Comparison of ENCODE assay signal across 1 cellular context in genomic region chr1:47995306-47996050, GRCh38.
A peak's percentile ranks its signal among the peaks of the same experiment; 100 is the strongest.
TF ChIP-seq lines count a peak whose summit lies in the region.

No MANE protein-coding gene starts in this region.

TF ChIP-seq in HEK293, 187 proteins besides CTCF, POLR2A, EP300 and RAD21 (continued from another document and continues in another):
- TF ChIP-seq ZSCAN4 (tag by site-specific recombination; IDR thresholded peaks at IDR 0.05), result peak; percentile 88
- no peak for TF ChIP-seq ZNF580 (tag by site-specific recombination; IDR thresholded peaks at IDR 0.05)
- TF ChIP-seq GFI1B (tag by site-specific recombination; IDR thresholded peaks at IDR 0.05), result no peak
- TF ChIP-seq ZNF654 (tag by site-specific recombination; IDR thresholded peaks at IDR 0.05; ENCODE audit: low read depth), result no peak
- TF ChIP-seq ZNF112 (tag by site-specific recombination; IDR thresholded peaks at IDR 0.05), result no peak
- TF ChIP-seq ZNF585B (tag by site-specific recombination; IDR thresholded peaks at IDR 0.05), result no peak
- no peak for TF ChIP-seq ZNF692 (tag by site-specific recombination; IDR thresholded peaks at IDR 0.05)
- TF ChIP-seq ZNF19 (tag by site-specific recombination; IDR thresholded peaks at IDR 0.05; ENCODE audit: low read depth), result no peak
- no peak for TF ChIP-seq SALL2 (tag by site-specific recombination; IDR thresholded peaks at IDR 0.05; ENCODE audit: borderline replicate concordance)
- no peak for TF ChIP-seq ZNF837 (tag by site-specific recombination; IDR thresholded peaks at IDR 0.05)
- TF ChIP-seq KLF1 (tag by site-specific recombination; IDR thresholded peaks at IDR 0.05), result no peak
- TF ChIP-seq MYNN (tag by site-specific recombination; IDR thresholded peaks at IDR 0.05; ENCODE audit: borderline replicate concordance), result no peak
- no peak for TF ChIP-seq ZNF121 (tag by site-specific recombination; IDR thresholded peaks at IDR 0.05)
- no peak for TF ChIP-seq PRDM6 (tag by site-specific recombination; IDR thresholded peaks at IDR 0.05)
- TF ChIP-seq ZNF341 (tag by site-specific recombination; IDR thresholded peaks at IDR 0.05; ENCODE audit: low read depth), result no peak
- no peak for TF ChIP-seq AEBP2 (tag by site-specific recombination; IDR thresholded peaks at IDR 0.05; ENCODE audit: borderline replicate concordance)
- no peak for TF ChIP-seq ZNF488 (tag by site-specific recombination; IDR thresholded peaks at IDR 0.05)
- 0 out of 2 replicates have a peak, but pooled peaks have one; percentile 21 for TF ChIP-seq WT1 (tag by site-specific recombination; IDR thresholded peaks at IDR 0.05)
- TF ChIP-seq IKZF3 (tag by site-specific recombination; IDR thresholded peaks at IDR 0.05), result no peak
- no peak for TF ChIP-seq ZNF292 (tag by site-specific recombination; IDR thresholded peaks at IDR 0.05; ENCODE audit: borderline replicate concordance, low read depth)
- no peak for TF ChIP-seq GLIS1 (tag by site-specific recombination; IDR thresholded peaks at IDR 0.05)
- TF ChIP-seq ZNF174 (tag by site-specific recombination; IDR thresholded peaks at IDR 0.05), result no peak
- TF ChIP-seq OSR2 (tag by site-specific recombination; IDR thresholded peaks at IDR 0.05), result no peak
- no peak for TF ChIP-seq ZNF548 (tag by site-specific recombination; IDR thresholded peaks at IDR 0.05)
- TF ChIP-seq ZNF549 (tag by site-specific recombination; IDR thresholded peaks at IDR 0.05), result no peak
- TF ChIP-seq MEIS1 (CRISPR knock-in tag; IDR thresholded peaks at IDR 0.05; ENCODE audit: borderline replicate concordance), result no peak
- TF ChIP-seq ZBTB21 (tag by site-specific recombination; IDR thresholded peaks at IDR 0.05), result no peak
- TF ChIP-seq SCRT1 (tag by site-specific recombination; IDR thresholded peaks at IDR 0.05; ENCODE audit: borderline replicate concordance), result no peak
- TF ChIP-seq HOXC10 (CRISPR knock-in tag; IDR thresholded peaks at IDR 0.05), result no peak
- 0 out of 2 replicates have a peak, but pooled peaks have one; percentile 15 for TF ChIP-seq ZNF776 (tag by site-specific recombination; IDR thresholded peaks at IDR 0.05; ENCODE audit: borderline replicate concordance)
- no peak for TF ChIP-seq MZF1 (tag by site-specific recombination; IDR thresholded peaks at IDR 0.05; ENCODE audit: borderline replicate concordance)
- no peak for TF ChIP-seq ZNF214 (tag by site-specific recombination; IDR thresholded peaks at IDR 0.05; ENCODE audit: borderline replicate concordance)
- no peak for TF ChIP-seq ZNF768 (tag by site-specific recombination; IDR thresholded peaks at IDR 0.05)
- TF ChIP-seq ZNF280C (tag by site-specific recombination; IDR thresholded peaks at IDR 0.05), result no peak
- TF ChIP-seq ZNF600 (tag by site-specific recombination; IDR thresholded peaks at IDR 0.05), result no peak
- no peak for TF ChIP-seq ZNF792 (tag by site-specific recombination; IDR thresholded peaks at IDR 0.05)
- TF ChIP-seq SP7 (tag by site-specific recombination; IDR thresholded peaks at IDR 0.05), result no peak
- peak; percentile 45; the same call in 1 of the 2 replicates for TF ChIP-seq ZNF398 (tag by site-specific recombination; IDR thresholded peaks at IDR 0.05)
- peak; percentile 13; the same call in 1 of the 2 replicates for TF ChIP-seq ZBTB48 (tag by site-specific recombination; IDR thresholded peaks at IDR 0.05)
- TF ChIP-seq ZBTB6 (tag by site-specific recombination; IDR thresholded peaks at IDR 0.05), result no peak
- no peak for TF ChIP-seq ZNF10 (tag by site-specific recombination; IDR thresholded peaks at IDR 0.05)
- no peak for TF ChIP-seq ZNF621 (tag by site-specific recombination; IDR thresholded peaks at IDR 0.05)
- no peak for TF ChIP-seq ZNF664 (tag by site-specific recombination; IDR thresholded peaks at IDR 0.05)
- TF ChIP-seq TCF7L2 (IDR thresholded peaks at IDR 0.05; ENCODE audit: borderline replicate concordance, low read depth, low read length), result no peak
- TF ChIP-seq ZNF629 (tag by site-specific recombination; IDR thresholded peaks at IDR 0.05), result 0 out of 2 replicates have a peak, but pooled peaks have one; percentile 18
- no peak for TF ChIP-seq ZBTB8A (tag by site-specific recombination; IDR thresholded peaks at IDR 0.05)
- no peak for TF ChIP-seq ZNF530 (tag by site-specific recombination; IDR thresholded peaks at IDR 0.05; ENCODE audit: low read depth)
- TF ChIP-seq ZFP3 (tag by site-specific recombination; IDR thresholded peaks at IDR 0.05; ENCODE audit: low read depth), result no peak
- no peak for TF ChIP-seq ZNF501 (tag by site-specific recombination; IDR thresholded peaks at IDR 0.05)
- TF ChIP-seq ZNF518A (tag by site-specific recombination; conservative IDR thresholded peaks at IDR 0.05; ENCODE audit: low read depth), result no peak
- TF ChIP-seq ZBTB20 (tag by site-specific recombination; IDR thresholded peaks at IDR 0.05), result peak; percentile 24; the same call in 1 of the 2 replicates
